Comparison of ENCODE assay signal across 36 cellular contexts in the genomic region with DNA sequence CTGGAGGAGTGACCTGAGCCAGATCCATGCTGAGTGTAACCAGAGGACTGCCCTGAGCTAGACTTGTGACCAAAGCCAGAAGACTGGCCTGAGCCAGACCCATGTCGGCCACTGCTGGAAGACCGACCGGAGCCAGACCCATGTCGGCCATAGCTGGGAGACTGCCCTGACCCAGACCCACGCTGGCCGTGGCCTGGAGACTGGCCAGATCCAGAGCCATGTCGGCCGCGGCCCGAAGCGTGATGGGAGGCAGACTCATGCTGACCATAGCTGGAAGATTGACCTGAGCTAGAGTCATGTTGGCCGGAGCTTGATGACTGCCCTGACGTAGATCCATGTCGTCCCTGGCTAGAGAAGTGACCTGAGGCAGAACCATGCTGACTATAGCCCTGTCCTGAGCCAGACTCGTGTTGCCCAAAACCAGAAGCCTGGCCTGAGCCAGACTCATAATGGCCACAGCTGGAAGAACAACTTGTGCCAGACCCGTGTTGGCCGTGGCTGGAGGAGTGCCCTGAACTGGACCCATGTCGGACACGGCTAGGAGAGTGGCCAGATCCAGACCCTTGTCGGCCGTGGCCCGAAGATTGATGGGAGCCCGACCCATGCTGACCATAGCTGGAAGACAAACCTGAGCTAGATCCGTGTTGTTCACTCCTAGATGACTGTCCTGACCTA. TPM values are rescaled to one million over a fixed set of nuclear protein-coding genes. Genes with fewer than 3 reads are reported as not detected.
"Had no signal": no experiment of that assay in that cellular context is flagged by ENCODE, and none has a peak within 500 bp of the region (broad histone marks: within the 10 kb centered on the region; RNA-seq: fewer than 3 reads in every experiment).

No MANE protein-coding gene starts in this region.

- H3K4me3 ChIP-seq: PC-9, SJCRH30, SK-N-MC had no signal

- H3K9me3 Mint-ChIP-seq: activated CD8-positive, alpha-beta T cell treated with anti-CD3 and anti-CD28 coated beads for 36 hours had no signal

- H3K36me3 Mint-ChIP-seq: activated naive CD8-positive, alpha-beta T cell; brain; IgD-negative memory B cell had no signal

- H3K27ac Mint-ChIP-seq: activated CD4-positive, alpha-beta T cell treated with anti-CD3 and anti-CD28 coated beads, Interleukin-2, amount 10 ng/mL, durations not matched to agents 24 days and 14 days; activated CD8-positive, alpha-beta T cell treated with anti-CD3 and anti-CD28 coated beads for 36 hours; activated naive CD8-positive, alpha-beta T cell; activated naive CD8-positive, alpha-beta T cell treated with anti-CD3 and anti-CD28 coated beads, Interleukin-2, amount 50 U/mL, for 24 hours; activated T-helper 2 cell treated with anti-CD3 and anti-CD28 coated beads, Interferon-gamma antibody, Interleukin-2, Interleukin-4, amounts not matched to agents 10 μg/mL and 5 μg/mL and 100 μg/mL, durations not matched to agents 14 hours and 24 hours and 36 hours; brain; IgD-negative memory B cell had no signal

- H3K9me3 ChIP-seq: SJCRH30 had no signal

- FAIRE-seq: bronchial epithelial cell, RCC 7860 had no signal

- H3K36me3 ChIP-seq: SJCRH30 had no signal

- DNase-seq: activated CD4-positive, alpha-beta T cell treated with anti-CD3 and anti-CD28 coated beads, Interleukin-2, amount 10 ng/mL, durations not matched to agents 24 days and 14 days; activated CD4-positive, alpha-beta T cell treated with anti-CD3 and anti-CD28 coated beads, Interleukin-2, amount 50 U/mL, for 4 hours; activated CD8-positive, alpha-beta T cell treated with anti-CD3 and anti-CD28 coated beads for 36 hours; activated gamma-delta T cell; activated naive CD4-positive, alpha-beta T cell treated with Interleukin-2 at 50 U/mL for 16 hours; activated naive CD8-positive, alpha-beta T cell treated with anti-CD3 and anti-CD28 coated beads, Interleukin-2, amount 50 U/mL, for 24 hours; activated T-cell treated with anti-CD3 and anti-CD28 coated beads, Interleukin-2, amount 50 U/mL, for 1 hour; anterior cingulate cortex; caudate nucleus; Karpas-422; KBM-7; NCI-H1105 treated with DMSO at 0.1 percent for 48 hours; NCI-H1436; NCI-H1694; NCI-H2029; NCI-H345; NCI-H510A; NCI-H526; NCI-H748 treated with DMSO at 0.1 percent for 48 hours; NK-92 treated with Interleukin-12 subunit alpha and Interleukin-12 subunit beta, amount 100 ng/mL, for 24 hours; PC-9; SHP77; SJCRH30; T1000 had no signal

- H3K27me3 Mint-ChIP-seq: activated naive CD8-positive, alpha-beta T cell; activated naive CD8-positive, alpha-beta T cell treated with anti-CD3 and anti-CD28 coated beads, Interleukin-2, amount 50 U/mL, for 24 hours; brain had no signal

- H3K27ac ChIP-seq: PC-9, RWPE1, SJCRH30, SK-N-MC had no signal

- H3K4me1 Mint-ChIP-seq: activated CD4-positive, alpha-beta T cell treated with anti-CD3 and anti-CD28 coated beads, Interleukin-2, amount 10 ng/mL, durations not matched to agents 24 days and 14 days; activated naive CD8-positive, alpha-beta T cell treated with anti-CD3 and anti-CD28 coated beads, Interleukin-2, amount 50 U/mL, for 24 hours; brain; IgD-negative memory B cell had no signal

- H3K4me3 Mint-ChIP-seq: activated CD4-positive, alpha-beta T cell treated with anti-CD3 and anti-CD28 coated beads, Interleukin-2, amount 10 ng/mL, durations not matched to agents 24 days and 14 days; activated CD8-positive, alpha-beta T cell treated with anti-CD3 and anti-CD28 coated beads for 36 hours; activated naive CD8-positive, alpha-beta T cell; activated naive CD8-positive, alpha-beta T cell treated with anti-CD3 and anti-CD28 coated beads, Interleukin-2, amount 50 U/mL, for 24 hours; brain had no signal

- H3K4me1 ChIP-seq: SJCRH30 had no signal

RNA-seq across cellular contexts. Expression of a gene that starts 5.1 kb away (rescaled TPM):
- total RNA-seq: activated CD4-positive, alpha-beta T cell treated with anti-CD3 and anti-CD28 coated beads, Interleukin-2, amount 10 ng/mL, durations not matched to agents 24 days and 14 days; activated CD8-positive, alpha-beta memory T cell treated with anti-CD3 and anti-CD28 coated beads for 36 hours; activated CD8-positive, alpha-beta T cell treated with anti-CD3 and anti-CD28 coated beads for 36 hours; activated T-helper 2 cell treated with anti-CD3 and anti-CD28 coated beads, Interferon-gamma antibody, Interleukin-2, Interleukin-4, amounts not matched to agents 10 μg/mL and 5 μg/mL and 100 μg/mL, durations not matched to agents 14 hours and 24 hours and 36 hours; MCF 10A; PC-9; SJCRH30; T-helper 1 cell treated with Interleukin-12 subunit alpha and Interleukin-12 subunit beta and Interleukin-4 antibody, amounts not matched to agents 30 ng/mL and 1 ng/mL, for 36 hours; T-helper 2 cell treated with Interferon-gamma antibody and Interleukin-4, amounts not matched to agents 100 ng/mL and 5 ng/mL, for 36 hours had no signal
- polyA plus RNA-seq: IgD-negative memory B cell had no signal

RNA-seq across cellular contexts. Expression of a gene that starts 59.9 kb away (rescaled TPM):
- total RNA-seq: activated CD4-positive, alpha-beta T cell treated with anti-CD3 and anti-CD28 coated beads, Interleukin-2, amount 10 ng/mL, durations not matched to agents 24 days and 14 days; activated CD8-positive, alpha-beta memory T cell treated with anti-CD3 and anti-CD28 coated beads for 36 hours; activated CD8-positive, alpha-beta T cell treated with anti-CD3 and anti-CD28 coated beads for 36 hours; activated T-helper 2 cell treated with anti-CD3 and anti-CD28 coated beads, Interferon-gamma antibody, Interleukin-2, Interleukin-4, amounts not matched to agents 10 μg/mL and 5 μg/mL and 100 μg/mL, durations not matched to agents 14 hours and 24 hours and 36 hours; MCF 10A; PC-9; SJCRH30; T-helper 1 cell treated with Interleukin-12 subunit alpha and Interleukin-12 subunit beta and Interleukin-4 antibody, amounts not matched to agents 30 ng/mL and 1 ng/mL, for 36 hours; T-helper 2 cell treated with Interferon-gamma antibody and Interleukin-4, amounts not matched to agents 100 ng/mL and 5 ng/mL, for 36 hours had no signal
- polyA plus RNA-seq: IgD-negative memory B cell had no signal
